In genomic region chr19:46614114-46614701, GRCh38 we compare ENCODE assay signal across 8 cellular contexts. TPM values are rescaled to one million over a fixed set of nuclear protein-coding genes. Genes with fewer than 3 reads are reported as not detected.
DNase-seq lines count a peak whose midpoint lies in the region; ATAC-seq lines count a peak whose summit lies in the region.

No MANE protein-coding gene starts in this region.

- ATAC-seq in activated CD4-positive, CD25-positive, alpha-beta regulatory T cell treated with anti-CD3 and anti-CD28 coated beads, Interleukin-2, amount 50 U/mL, for 24 hours: peak; percentile 56 to 69
- ATAC-seq in left lobe of liver (peak; percentile 88), GM21526 (IDR thresholded peaks at IDR 0.05; ENCODE audit: low FRiP score, unreplicated experiment) (no peak)

- DNase-seq in Ammon's horn (ENCODE audit: low spot score) (peak; percentile 92), GOT3 (lab: John Stamatoyannopoulos, UW) (peak; percentile 34), NCI-H2171 treated with DMSO at 0.1 percent for 48 hours (lab: John Stamatoyannopoulos, UW) (peak; percentile 73), left lobe of liver (ENCODE audit: low spot score) (peak; percentile 77)
- peak; percentile 70 for DNase-seq in central memory CD4-positive, alpha-beta T cell
- peak; percentile 77 to 83 for DNase-seq in stimulated activated CD4-positive, alpha-beta T cell treated with anti-CD3 and anti-CD28 coated beads, Interleukin-4, amount 100 ng/mL, for 48 hours (ENCODE audit: low read depth in 2 of 2)

RNA-seq across cellular contexts. Expression of gene PTGIR, which starts 10.7 kb away (rescaled TPM):
- 3.0 TPM for total RNA-seq in left lobe of liver

RNA-seq across cellular contexts. Expression of gene CALM3, which starts 13.1 kb away (rescaled TPM):
- total RNA-seq in left lobe of liver: 89.6 TPM

RNA-seq across cellular contexts. Expression of gene GNG8, which starts 21.8 kb away (rescaled TPM):
- total RNA-seq in left lobe of liver: not detected

RNA-seq across cellular contexts. Expression of gene DACT3, which starts 46.8 kb away (rescaled TPM):
- total RNA-seq in left lobe of liver: 1.2 TPM

Comparison
In these comparisons a context has a peak if more than half of its experiments do, and no peak if none do; other contexts are left out.
1. DNase-seq: peak in every context shown above with its lines; median percentile 92 in Ammon's horn; 80 in stimulated activated CD4-positive, alpha-beta T cell treated with anti-CD3 and anti-CD28 coated beads, Interleukin-4, amount 100 ng/mL, for 48 hours; 77 in left lobe of liver; 73 in NCI-H2171 treated with DMSO at 0.1 percent for 48 hours; 70 in central memory CD4-positive, alpha-beta T cell; 34 in GOT3.